3 cellular contexts compared by ENCODE assay signal in genomic region chr6:27662770-27663169, GRCh38.
TF ChIP-seq lines count a peak whose summit lies in the region.

No MANE protein-coding gene starts in this region.

TF ChIP-seq in SK-N-SH, 30 proteins besides CTCF, POLR2A, EP300 and RAD21:
- TF ChIP-seq USF1 (IDR thresholded peaks at IDR 0.05; ENCODE audit: borderline replicate concordance, low read depth) (no peak), SMC3 (IDR thresholded peaks at IDR 0.05; ENCODE audit: low read depth, low read length) (no peak), TCF12 (IDR thresholded peaks at IDR 0.05) (no peak), GABPA (IDR thresholded peaks at IDR 0.05; ENCODE audit: low read depth) (no peak), FOXM1 (IDR thresholded peaks at IDR 0.05; ENCODE audit: low read depth) (no peak), TAF1 (IDR thresholded peaks at IDR 0.05; ENCODE audit: borderline replicate concordance, low read depth, low read length) (no peak), IRF3 (IDR thresholded peaks at IDR 0.05; ENCODE audit: low read depth, low read length) (no peak)

TF ChIP-seq in SK-N-SH treated with all-trans-retinoic acid at 6 μM for 48 hours, 23 proteins besides CTCF, POLR2A, EP300 and RAD21:
- TF ChIP-seq ZNF70 (CRISPR knock-in tag; IDR thresholded peaks at IDR 0.05): no peak
- no peak for TF ChIP-seq TOX (CRISPR knock-in tag; IDR thresholded peaks at IDR 0.05; ENCODE audit: borderline replicate concordance)
- TF ChIP-seq SNAI2 (CRISPR knock-in tag; IDR thresholded peaks at IDR 0.05): no peak
- TF ChIP-seq ZNF8 (CRISPR knock-in tag; IDR thresholded peaks at IDR 0.05): no peak

TF ChIP-seq in H1, 55 proteins besides CTCF, POLR2A, EP300 and RAD21:
- TF ChIP-seq CEBPB (IDR thresholded peaks at IDR 0.05; ENCODE audit: low read depth, low read length) (no peak), BRCA1 (IDR thresholded peaks at IDR 0.05; ENCODE audit: low read depth, low read length) (no peak), JUND (IDR thresholded peaks at IDR 0.05; ENCODE audit: low read length) (no peak), BCL11A (IDR thresholded peaks at IDR 0.05; ENCODE audit: low read depth in 2 of 2, low read length in 2 of 2) (no peak), RFX5 (IDR thresholded peaks at IDR 0.05; ENCODE audit: borderline replicate concordance, low read depth, low read length) (no peak), CTBP2 (IDR thresholded peaks at IDR 0.05; ENCODE audit: borderline replicate concordance, insufficient read depth, insufficient read length, low read length) (no peak), E2F6 (IDR thresholded peaks at IDR 0.05) (no peak), HDAC6 (IDR thresholded peaks at IDR 0.05; ENCODE audit: low read depth, low read length) (no peak), YY1 (IDR thresholded peaks at IDR 0.05; ENCODE audit: low read depth, low read length) (no peak), KDM1A (IDR thresholded peaks at IDR 0.05; ENCODE audit: borderline replicate concordance, low read length) (no peak), CHD1 (IDR thresholded peaks at IDR 0.05; ENCODE audit: low read depth, low read length) (no peak)
